In the genomic region with DNA sequence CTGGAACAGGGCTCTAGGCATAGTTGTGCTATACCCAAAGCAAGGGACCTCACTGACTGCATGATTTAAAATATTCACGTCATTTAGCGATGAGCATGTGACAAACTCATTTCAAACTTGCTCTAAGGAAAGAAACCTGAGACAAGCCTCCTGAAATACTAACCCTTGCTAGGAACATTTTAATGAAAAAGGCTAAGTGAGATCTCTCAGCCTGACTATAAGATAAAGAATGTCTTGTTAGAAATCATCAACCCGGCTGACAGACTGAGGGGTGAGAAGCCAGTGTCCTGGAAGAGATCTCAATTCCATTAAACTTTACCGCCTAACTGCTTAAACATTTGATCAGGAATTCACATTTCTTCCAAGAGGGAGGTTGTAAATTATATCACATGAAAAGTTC, we compare ENCODE assay signal across 29 cellular contexts.
"Had no signal": no experiment of that assay in that cellular context is flagged by ENCODE, and none has a peak within 500 bp of the region (broad histone marks: within the 10 kb centered on the region; RNA-seq: fewer than 3 reads in every experiment).

No MANE protein-coding gene starts in this region.

- ATAC-seq: naive thymus-derived CD4-positive, alpha-beta T cell; natural killer cell; pancreas; right cardiac atrium; sciatic nerve; stimulated activated naive B cell treated with anti-CD40 and anti-IgM and Interleukin-4, amounts not matched to agents 10 μg/mL and 1 μg/mL and 100 μg/mL, for 72 hours; upper lobe of right lung had no signal

- H3K4me1 Mint-ChIP-seq: naive thymus-derived CD4-positive, alpha-beta T cell; natural killer cell; neural crest cell; stimulated activated naive B cell treated with anti-CD40 and anti-IgM and Interleukin-4, amounts not matched to agents 10 μg/mL and 1 μg/mL and 100 μg/mL, for 72 hours had no signal

- H3K9me3 ChIP-seq: neutrophil, pancreas, prostate gland, spleen, stomach, suprapubic skin, testis, tibial artery, transverse colon, upper lobe of right lung, uterus had no signal

- H3K4me3 ChIP-seq: pancreas, prostate gland, skin epidermis, smooth muscle cell, spleen, stomach, suprapubic skin, testis, tibial artery, transverse colon, upper lobe of right lung, uterus had no signal

- H3K36me3 Mint-ChIP-seq: naive thymus-derived CD4-positive, alpha-beta T cell; natural killer cell; stimulated activated naive B cell treated with anti-CD40 and anti-IgM and Interleukin-4, amounts not matched to agents 10 μg/mL and 1 μg/mL and 100 μg/mL, for 72 hours; type B pancreatic cell had no signal

- H3K9me3 Mint-ChIP-seq: natural killer cell; stimulated activated naive B cell treated with anti-CD40 and anti-IgM and Interleukin-4, amounts not matched to agents 10 μg/mL and 1 μg/mL and 100 μg/mL, for 72 hours; stimulated activated naive CD8-positive, alpha-beta T cell treated with anti-CD3 and anti-CD28 coated beads, Interleukin-15, Interleukin-2, amounts not matched to agents 100 ng/mL and 50 ng/mL, for 24 hours had no signal

- H3K27ac ChIP-seq: neutrophil, pancreas, prostate gland, skin epidermis, spleen, stomach, suprapubic skin, testis, tibial artery, transverse colon, upper lobe of right lung, uterus had no signal

- DNase-seq: naive thymus-derived CD4-positive, alpha-beta T cell; natural killer cell; nephron progenitor cell; nucleus accumbens; pancreas; right cardiac atrium; spleen; stimulated activated CD4-positive, alpha-beta T cell treated with anti-CD3 and anti-CD28 coated beads, Interleukin-12 subunit alpha, Interleukin-12 subunit beta, amount 100 ng/mL, for 4 hours; stimulated activated CD4-positive, alpha-beta T cell treated with anti-CD3 and anti-CD28 coated beads, Interleukin-1b, Interleukin-23, amount 100 ng/mL, for 48 hours; stimulated activated CD4-positive, alpha-beta T cell treated with anti-CD3 and anti-CD28 coated beads, Interleukin-4, amount 100 ng/mL, for 1 hour; stimulated activated CD4-positive, alpha-beta T cell treated with anti-CD3 and anti-CD28 coated beads, Interleukin-4, amount 100 ng/mL, for 4 hours; stimulated activated CD8-positive, alpha-beta memory T cell treated with anti-CD3 and anti-CD28 coated beads, Interleukin-4, amount 100 ng/mL, for 48 hours; stimulated activated naive B cell treated with anti-CD40 and anti-IgM and Interleukin-4, amounts not matched to agents 10 μg/mL and 1 μg/mL and 100 μg/mL, for 72 hours; stimulated activated naive CD4-positive, alpha-beta T cell treated with Interleukin-2 at 50 U/mL for 16 hours; stomach; testis; tibial artery; transverse colon; upper lobe of right lung; uterus had no signal

- H3K27ac Mint-ChIP-seq: naive thymus-derived CD4-positive, alpha-beta T cell; natural killer cell; stimulated activated naive B cell treated with anti-CD40 and anti-IgM and Interleukin-4, amounts not matched to agents 10 μg/mL and 1 μg/mL and 100 μg/mL, for 72 hours; stimulated activated naive CD8-positive, alpha-beta T cell treated with anti-CD3 and anti-CD28 coated beads, Interleukin-15, Interleukin-2, amounts not matched to agents 100 ng/mL and 50 ng/mL, for 24 hours; type B pancreatic cell had no signal

- H3K36me3 ChIP-seq: neutrophil, pancreas, prostate gland, spleen, stomach, suprapubic skin, tibial artery, transverse colon, upper lobe of right lung, uterus had no signal

- H3K4me3 Mint-ChIP-seq: naive thymus-derived CD4-positive, alpha-beta T cell; natural killer cell; nephron progenitor cell; neural crest cell; stimulated activated naive B cell treated with anti-CD40 and anti-IgM and Interleukin-4, amounts not matched to agents 10 μg/mL and 1 μg/mL and 100 μg/mL, for 72 hours; stimulated activated naive CD8-positive, alpha-beta T cell treated with anti-CD3 and anti-CD28 coated beads, Interleukin-15, Interleukin-2, amounts not matched to agents 100 ng/mL and 50 ng/mL, for 24 hours; type B pancreatic cell had no signal

- H3K27me3 ChIP-seq: neutrophil, pancreas, stomach, testis, tibial artery, transverse colon, upper lobe of right lung, uterus had no signal

- H3K4me1 ChIP-seq: pancreas, prostate gland, spleen, stomach, suprapubic skin, testis, tibial artery, transverse colon, upper lobe of right lung, uterus had no signal
